In genomic region chr3:100400782-100401673, GRCh38 we compare ENCODE assay signal across 8 cellular contexts. TPM values are rescaled to one million over a fixed set of nuclear protein-coding genes. Genes with fewer than 3 reads are reported as not detected.
DNase-seq lines count a peak whose midpoint lies in the region; ATAC-seq and TF ChIP-seq lines count a peak whose summit lies in the region.

Gene LNP1, plus strand, starts transcription at chr3:100401539. Its CDS starts 28,191 bp downstream, at chr3:100429730.
Gene TOMM70, minus strand, starts transcription at chr3:100401089. Its CDS starts 140 bp downstream, at chr3:100400949.

- H3K27ac Mint-ChIP-seq in activated T-helper 2 cell treated with anti-CD3 and anti-CD28 coated beads, Interferon-gamma antibody, Interleukin-2, Interleukin-4, amounts not matched to agents 10 μg/mL and 5 μg/mL and 100 μg/mL, durations not matched to agents 14 hours and 24 hours and 36 hours: peak within 1 kb of the TSS; percentile 98
- H3K27ac Mint-ChIP-seq in naive thymus-derived CD8-positive, alpha-beta T cell: peak within 1 kb of the TSS; percentile 94 to 99 (median 97)
- peak within 1 kb of the TSS; percentile 98 for H3K27ac Mint-ChIP-seq in stimulated activated naive B cell treated with anti-CD40 and anti-IgM and Interleukin-4, amounts not matched to agents 10 μg/mL and 1 μg/mL and 100 μg/mL, for 72 hours

- intact Hi-C loops in activated T-helper 2 cell treated with anti-CD3 and anti-CD28 coated beads, Interferon-gamma antibody, Interleukin-2, Interleukin-4, amounts not matched to agents 10 μg/mL and 5 μg/mL and 100 μg/mL, durations not matched to agents 14 hours and 24 hours and 36 hours (cut with micrococcal nuclease): loop anchor here (1.0 to 10.0 kb wide), 14 partner anchors 67 to 1846 kb away; partner anchors contain the start of genes NIT2, PCNP, TBC1D23 and TFG

- H3K4me3 Mint-ChIP-seq in activated T-helper 2 cell treated with anti-CD3 and anti-CD28 coated beads, Interferon-gamma antibody, Interleukin-2, Interleukin-4, amounts not matched to agents 10 μg/mL and 5 μg/mL and 100 μg/mL, durations not matched to agents 14 hours and 24 hours and 36 hours (ENCODE audit: low read depth): peak within 1 kb of the TSS; percentile 90
- peak within 1 kb of the TSS; percentile 90 to 99 (median 98) for H3K4me3 Mint-ChIP-seq in naive thymus-derived CD8-positive, alpha-beta T cell
- H3K4me3 Mint-ChIP-seq in stimulated activated naive B cell treated with anti-CD40 and anti-IgM and Interleukin-4, amounts not matched to agents 10 μg/mL and 1 μg/mL and 100 μg/mL, for 72 hours: peak within 1 kb of the TSS; percentile 92 to 95

- peaks cover 41% of the 10 kb centered on the region for H3K4me1 Mint-ChIP-seq in activated T-helper 2 cell treated with anti-CD3 and anti-CD28 coated beads, Interferon-gamma antibody, Interleukin-2, Interleukin-4, amounts not matched to agents 10 μg/mL and 5 μg/mL and 100 μg/mL, durations not matched to agents 14 hours and 24 hours and 36 hours (ENCODE audit: low read depth)
- peaks cover 17 to 79% (median 64%) of the 10 kb centered on the region in 4 donors for H3K4me1 Mint-ChIP-seq in naive thymus-derived CD8-positive, alpha-beta T cell
- peaks cover 12 to 38% of the 10 kb centered on the region in 2 donors for H3K4me1 Mint-ChIP-seq in stimulated activated naive B cell treated with anti-CD40 and anti-IgM and Interleukin-4, amounts not matched to agents 10 μg/mL and 1 μg/mL and 100 μg/mL, for 72 hours

- DNase-seq in EL (peak; percentile 98), H4 (ENCODE audit: low spot score) (peak; percentile 97), LNCaP clone FGC (ENCODE audit: low read depth) (peak; percentile 93), RPMI8226 (peak; percentile 98), fibroblast of peridontal ligament (ENCODE audit: extremely low read depth) (peak; percentile 95)
- DNase-seq in activated T-helper 2 cell treated with anti-CD3 and anti-CD28 coated beads, Interferon-gamma antibody, Interleukin-2, Interleukin-4, amounts not matched to agents 10 μg/mL and 5 μg/mL and 100 μg/mL, durations not matched to agents 14 hours and 24 hours and 36 hours (ENCODE audit: low spot score): peak; percentile 92
- peak; percentile 82 to 97 (median 91) for DNase-seq in naive thymus-derived CD8-positive, alpha-beta T cell
- DNase-seq in stimulated activated naive B cell treated with anti-CD40 and anti-IgM and Interleukin-4, amounts not matched to agents 10 μg/mL and 1 μg/mL and 100 μg/mL, for 72 hours: peak; percentile 92

- peaks cover 13% of the 10 kb centered on the region for H3K9me3 Mint-ChIP-seq in activated T-helper 2 cell treated with anti-CD3 and anti-CD28 coated beads, Interferon-gamma antibody, Interleukin-2, Interleukin-4, amounts not matched to agents 10 μg/mL and 5 μg/mL and 100 μg/mL, durations not matched to agents 14 hours and 24 hours and 36 hours
- H3K9me3 Mint-ChIP-seq in naive thymus-derived CD8-positive, alpha-beta T cell: no peaks in the 10 kb centered on the region
- no peaks in the 10 kb centered on the region for H3K9me3 Mint-ChIP-seq in stimulated activated naive B cell treated with anti-CD40 and anti-IgM and Interleukin-4, amounts not matched to agents 10 μg/mL and 1 μg/mL and 100 μg/mL, for 72 hours

- ATAC-seq in naive thymus-derived CD8-positive, alpha-beta T cell: peak; percentile 87 to 88
- peak; percentile 92 to 93 for ATAC-seq in stimulated activated naive B cell treated with anti-CD40 and anti-IgM and Interleukin-4, amounts not matched to agents 10 μg/mL and 1 μg/mL and 100 μg/mL, for 72 hours (replicated peaks)

- peaks cover 36% of the 10 kb centered on the region for H3K36me3 Mint-ChIP-seq in activated T-helper 2 cell treated with anti-CD3 and anti-CD28 coated beads, Interferon-gamma antibody, Interleukin-2, Interleukin-4, amounts not matched to agents 10 μg/mL and 5 μg/mL and 100 μg/mL, durations not matched to agents 14 hours and 24 hours and 36 hours (ENCODE audit: low read depth)
- peaks cover 0 to 3% (median 2%) of the 10 kb centered on the region in 3 donors for H3K36me3 Mint-ChIP-seq in naive thymus-derived CD8-positive, alpha-beta T cell
- H3K36me3 Mint-ChIP-seq in stimulated activated naive B cell treated with anti-CD40 and anti-IgM and Interleukin-4, amounts not matched to agents 10 μg/mL and 1 μg/mL and 100 μg/mL, for 72 hours: peaks cover 4 to 9% of the 10 kb centered on the region in 2 donors

- POLR2A ChIA-PET in naive thymus-derived CD8-positive, alpha-beta T cell (lab: Charles Lee): interaction anchor here (0.6 to 3.1 kb wide), 12 partner anchors 20 to 1353 kb away, joined by 3 to 26 read pairs (median 5); partner anchors contain the start of genes NIT2, PCNP, TBC1D23 and TFG

- H3K27me3 Mint-ChIP-seq in activated T-helper 2 cell treated with anti-CD3 and anti-CD28 coated beads, Interferon-gamma antibody, Interleukin-2, Interleukin-4, amounts not matched to agents 10 μg/mL and 5 μg/mL and 100 μg/mL, durations not matched to agents 14 hours and 24 hours and 36 hours (ENCODE audit: low read depth): no peaks in the 10 kb centered on the region
- no peaks in the 10 kb centered on the region for H3K27me3 Mint-ChIP-seq in naive thymus-derived CD8-positive, alpha-beta T cell
- no peaks in the 10 kb centered on the region for H3K27me3 Mint-ChIP-seq in stimulated activated naive B cell treated with anti-CD40 and anti-IgM and Interleukin-4, amounts not matched to agents 10 μg/mL and 1 μg/mL and 100 μg/mL, for 72 hours

- peak within 1 kb of the TSS; percentile 78 for H3K4me3 ChIP-seq in LNCaP clone FGC (ENCODE audit: low read depth, low read length)

- no peak for TF ChIP-seq CTCF in LNCaP clone FGC (IDR thresholded peaks at IDR 0.05; ENCODE audit: control insufficient read depth, extremely low read depth, insufficient read depth)

RNA-seq across cellular contexts. Expression of gene LNP1, which starts in this region (rescaled TPM):
- 4.7 and 7.0 TPM in 2 replicates for total RNA-seq in H4 (2014; rRNA removed; shearing (Covaris generic))
- 2.0 and 2.8 TPM in 2 replicates for total RNA-seq in activated T-helper 2 cell treated with anti-CD3 and anti-CD28 coated beads, Interferon-gamma antibody, Interleukin-2, Interleukin-4, amounts not matched to agents 10 μg/mL and 5 μg/mL and 100 μg/mL, durations not matched to agents 14 hours and 24 hours and 36 hours
- 1 to 10 TPM; 2.1 to 2.4 TPM for total RNA-seq in naive thymus-derived CD8-positive, alpha-beta T cell
- 1 to 10 TPM in 1 of 3 donors, under 1 TPM in 2; 0.40 to 2.0 (median 0.66) TPM for polyA plus RNA-seq in naive thymus-derived CD8-positive, alpha-beta T cell

RNA-seq across cellular contexts. Expression of gene TOMM70, which starts in this region (rescaled TPM):
- 53.4 and 64.9 TPM in 2 replicates for total RNA-seq in H4 (2014; rRNA removed; shearing (Covaris generic))
- 52.8 and 54.4 TPM in 2 replicates for total RNA-seq in activated T-helper 2 cell treated with anti-CD3 and anti-CD28 coated beads, Interferon-gamma antibody, Interleukin-2, Interleukin-4, amounts not matched to agents 10 μg/mL and 5 μg/mL and 100 μg/mL, durations not matched to agents 14 hours and 24 hours and 36 hours
- 10 to 100 TPM; 42.3 to 46.8 TPM for total RNA-seq in naive thymus-derived CD8-positive, alpha-beta T cell
- 10 to 100 TPM; 14.6 to 21.7 (median 16.5) TPM for polyA plus RNA-seq in naive thymus-derived CD8-positive, alpha-beta T cell

Comparison
In these comparisons a context has a peak if more than half of its experiments do, and no peak if none do; other contexts are left out.
1. Peak in every context shown above with its lines: DNase-seq, ATAC-seq and H3K4me3 ChIP-seq.